Comparison of ENCODE assay signal across 1 cellular context in the genomic region with DNA sequence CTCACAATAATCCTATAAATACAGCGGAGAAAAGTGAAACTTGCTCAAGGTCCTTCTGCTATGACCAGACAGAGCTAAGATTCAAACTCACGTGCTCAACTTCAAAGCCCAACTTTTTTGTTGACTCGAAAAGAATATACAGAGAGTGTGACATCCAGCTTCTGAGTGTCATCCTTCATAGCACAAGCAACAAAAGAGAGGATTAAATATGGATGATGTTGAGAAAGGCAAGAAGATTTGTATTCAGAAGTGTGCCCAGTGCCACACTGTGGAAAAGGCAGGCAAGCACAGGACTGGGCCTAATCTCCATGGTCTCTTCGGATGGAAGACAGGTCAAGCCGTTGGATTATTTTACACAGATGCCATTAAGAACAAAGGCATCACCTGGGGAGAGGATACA.
A peak's percentile ranks its signal among the peaks of the same experiment; 100 is the strongest.
TF ChIP-seq lines count a peak whose summit lies in the region.

No MANE protein-coding gene starts in this region.

TF ChIP-seq in HepG2, 621 proteins besides CTCF, POLR2A, EP300 and RAD21 (continued from another document):
- TF ChIP-seq, protein P1, sequence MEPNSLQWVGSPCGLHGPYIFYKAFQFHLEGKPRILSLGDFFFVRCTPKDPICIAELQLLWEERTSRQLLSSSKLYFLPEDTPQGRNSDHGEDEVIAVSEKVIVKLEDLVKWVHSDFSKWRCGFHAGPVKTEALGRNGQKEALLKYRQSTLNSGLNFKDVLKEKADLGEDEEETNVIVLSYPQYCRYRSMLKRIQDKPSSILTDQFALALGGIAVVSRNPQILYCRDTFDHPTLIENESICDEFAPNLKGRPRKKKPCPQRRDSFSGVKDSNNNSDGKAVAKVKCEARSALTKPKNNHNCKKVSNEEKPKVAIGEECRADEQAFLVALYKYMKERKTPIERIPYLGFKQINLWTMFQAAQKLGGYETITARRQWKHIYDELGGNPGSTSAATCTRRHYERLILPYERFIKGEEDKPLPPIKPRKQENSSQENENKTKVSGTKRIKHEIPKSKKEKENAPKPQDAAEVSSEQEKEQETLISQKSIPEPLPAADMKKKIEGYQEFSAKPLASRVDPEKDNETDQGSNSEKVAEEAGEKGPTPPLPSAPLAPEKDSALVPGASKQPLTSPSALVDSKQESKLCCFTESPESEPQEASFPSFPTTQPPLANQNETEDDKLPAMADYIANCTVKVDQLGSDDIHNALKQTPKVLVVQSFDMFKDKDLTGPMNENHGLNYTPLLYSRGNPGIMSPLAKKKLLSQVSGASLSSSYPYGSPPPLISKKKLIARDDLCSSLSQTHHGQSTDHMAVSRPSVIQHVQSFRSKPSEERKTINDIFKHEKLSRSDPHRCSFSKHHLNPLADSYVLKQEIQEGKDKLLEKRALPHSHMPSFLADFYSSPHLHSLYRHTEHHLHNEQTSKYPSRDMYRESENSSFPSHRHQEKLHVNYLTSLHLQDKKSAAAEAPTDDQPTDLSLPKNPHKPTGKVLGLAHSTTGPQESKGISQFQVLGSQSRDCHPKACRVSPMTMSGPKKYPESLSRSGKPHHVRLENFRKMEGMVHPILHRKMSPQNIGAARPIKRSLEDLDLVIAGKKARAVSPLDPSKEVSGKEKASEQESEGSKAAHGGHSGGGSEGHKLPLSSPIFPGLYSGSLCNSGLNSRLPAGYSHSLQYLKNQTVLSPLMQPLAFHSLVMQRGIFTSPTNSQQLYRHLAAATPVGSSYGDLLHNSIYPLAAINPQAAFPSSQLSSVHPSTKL (CRISPR knock-in tag; IDR thresholded peaks at IDR 0.05), result peak; percentile 9; the same call in 1 of the 2 replicates
- no peak for TF ChIP-seq ZNF782 (CRISPR knock-in tag; IDR thresholded peaks at IDR 0.05; ENCODE audit: borderline replicate concordance)
